In genomic region chr12:42144174-42144423, GRCh38 we compare ENCODE assay signal across 8 cellular contexts. TPM values are rescaled to one million over a fixed set of nuclear protein-coding genes. Genes with fewer than 3 reads are reported as not detected.
DNase-seq lines count a peak whose midpoint lies in the region; ATAC-seq and TF ChIP-seq lines count a peak whose summit lies in the region.

No MANE protein-coding gene starts in this region.

- WGBS in hepatocyte (ENCODE audit: low lambda C conversion rate, missing lambda C conversion rate) = 0% methylated on average over 23 of the region's 23 CpGs

- H2AFZ ChIP-seq in hepatocyte = peak overlapping the region; percentile 91

- no peak for TF ChIP-seq CTCF in BE2C (IDR thresholded peaks at IDR 0.05; ENCODE audit: low read depth, low read length)
- TF ChIP-seq CTCF in hepatocyte (IDR thresholded peaks at IDR 0.05; ENCODE audit: poor library complexity) = no peak

- peaks cover 36% of the 10 kb centered on the region for H3K4me1 Mint-ChIP-seq in T-helper 17 cell
- peaks cover 39% of the 10 kb centered on the region for H3K4me1 Mint-ChIP-seq in stimulated activated effector memory CD8-positive, alpha-beta T cell treated with anti-CD3 and anti-CD28 coated beads, Interleukin-12 subunit alpha, Interleukin-12 subunit beta, amount 100 ng/mL, for 72 hours

- peak; percentile 24 for ATAC-seq in GM21529 (IDR thresholded peaks at IDR 0.05; ENCODE audit: unreplicated experiment)
- no peak for ATAC-seq in T-helper 17 cell
- ATAC-seq in stimulated activated effector memory CD8-positive, alpha-beta T cell treated with anti-CD3 and anti-CD28 coated beads, Interleukin-12 subunit alpha, Interleukin-12 subunit beta, amount 100 ng/mL, for 72 hours = peak; percentile 53

- peaks cover 49% of the 10 kb centered on the region for H3K79me2 ChIP-seq in hepatocyte

- H3K4me3 ChIP-seq in BE2C (ENCODE audit: low read depth, low read length) (peak overlapping the region; percentile 82), hepatocyte (peak overlapping the region; percentile 98)

- no peaks in the 10 kb centered on the region for H3K27me3 Mint-ChIP-seq in T-helper 17 cell

- H3K9me3 ChIP-seq in BE2C (no peaks in the 10 kb centered on the region), T-helper 17 cell (ENCODE audit: control insufficient read depth, low read length, poor library complexity, severe bottlenecking) (no peaks in the 10 kb centered on the region), hepatocyte (ENCODE audit: low read depth) (no peaks in the 10 kb centered on the region)

- no peaks in the 10 kb centered on the region for H3K27me3 ChIP-seq in BE2C
- no peaks in the 10 kb centered on the region for H3K27me3 ChIP-seq in hepatocyte

- peak overlapping the region; percentile 98 for H3K4me3 Mint-ChIP-seq in T-helper 17 cell
- H3K4me3 Mint-ChIP-seq in stimulated activated effector memory CD8-positive, alpha-beta T cell treated with anti-CD3 and anti-CD28 coated beads, Interleukin-12 subunit alpha, Interleukin-12 subunit beta, amount 100 ng/mL, for 72 hours = peak overlapping the region; percentile 80

- no peak for DNase-seq in BE2C
- no peak for DNase-seq in T-helper 17 cell
- DNase-seq in hepatocyte (ENCODE audit: low spot score) = no peak
- DNase-seq in stimulated activated effector memory CD8-positive, alpha-beta T cell treated with anti-CD3 and anti-CD28 coated beads, Interleukin-12 subunit alpha, Interleukin-12 subunit beta, amount 100 ng/mL, for 72 hours (ENCODE audit: low spot score in 2 of 2) = no peak
- no peak for DNase-seq in activated CD4-positive, alpha-beta T cell treated with anti-CD3 and anti-CD28 coated beads for 1 hour
- no peak for DNase-seq in EL
- DNase-seq in activated CD8-positive, alpha-beta memory T cell treated with anti-CD3 and anti-CD28 coated beads for 24 hours = no peak

- H4K20me1 ChIP-seq in hepatocyte (ENCODE audit: insufficient read depth, poor library complexity, severe bottlenecking) = peaks cover 29% of the 10 kb centered on the region

- no peaks in the 10 kb centered on the region for H3K36me3 Mint-ChIP-seq in T-helper 17 cell (ENCODE audit: low read depth)
- no peaks in the 10 kb centered on the region for H3K36me3 Mint-ChIP-seq in stimulated activated effector memory CD8-positive, alpha-beta T cell treated with anti-CD3 and anti-CD28 coated beads, Interleukin-12 subunit alpha, Interleukin-12 subunit beta, amount 100 ng/mL, for 72 hours

- H3K27ac ChIP-seq in hepatocyte = peak overlapping the region; percentile 89

- H3K9me3 Mint-ChIP-seq in stimulated activated effector memory CD8-positive, alpha-beta T cell treated with anti-CD3 and anti-CD28 coated beads, Interleukin-12 subunit alpha, Interleukin-12 subunit beta, amount 100 ng/mL, for 72 hours = no peaks in the 10 kb centered on the region

- H3K4me1 ChIP-seq in BE2C = no peaks in the 10 kb centered on the region
- peaks cover 22% of the 10 kb centered on the region for H3K4me1 ChIP-seq in hepatocyte (ENCODE audit: insufficient read depth)

- no peaks in the 10 kb centered on the region for H3K9me2 ChIP-seq in hepatocyte (replicated peaks; ENCODE audit: insufficient read depth)

- H3K27ac Mint-ChIP-seq in T-helper 17 cell = peak overlapping the region; percentile 90
- peak overlapping the region; percentile 75 for H3K27ac Mint-ChIP-seq in stimulated activated effector memory CD8-positive, alpha-beta T cell treated with anti-CD3 and anti-CD28 coated beads, Interleukin-12 subunit alpha, Interleukin-12 subunit beta, amount 100 ng/mL, for 72 hours

- peak overlapping the region; percentile 88 for H3K4me2 ChIP-seq in hepatocyte

- H3K36me3 ChIP-seq in BE2C (no peaks in the 10 kb centered on the region), hepatocyte (replicated peaks; ENCODE audit: insufficient read depth, low read depth) (no peaks in the 10 kb centered on the region)

RNA-seq across cellular contexts. Expression of gene GXYLT1, which starts 0.6 kb away (rescaled TPM):
- polyA plus RNA-seq in BE2C (2012; ENCODE audit: insufficient read depth, insufficient read length, low read depth) = 1.4 TPM
- total RNA-seq in T-helper 17 cell (1 to 10 TPM; 5.8 to 7.7 TPM), hepatocyte (21.2 and 28.8 TPM in 2 replicates)
- polyA plus RNA-seq in hepatocyte = 9.0 and 11.6 TPM in 2 replicates
